ENCODE assay signal across 8 cellular contexts in genomic region chr10:61896854-61897661, GRCh38. TPM values are rescaled to one million over a fixed set of nuclear protein-coding genes. Genes with fewer than 3 reads are reported as not detected.
DNase-seq lines count a peak whose midpoint lies in the region; ATAC-seq, FAIRE-seq and TF ChIP-seq lines count a peak whose summit lies in the region.

No MANE protein-coding gene starts in this region.

- peak overlapping the region; percentile 91 for H3K27ac Mint-ChIP-seq in T-helper 17 cell

- H4K20me1 ChIP-seq in mammary epithelial cell (ENCODE audit: insufficient read depth, low read length), result no peaks in the 10 kb centered on the region

- no peak for FAIRE-seq in small intestine (lab: Jason Lieb, UNC)

- H3K9ac ChIP-seq in mammary epithelial cell (ENCODE audit: insufficient read depth, low read length), result peak overlapping the region; percentile 11

- H3K27ac ChIP-seq in mammary epithelial cell (ENCODE audit: insufficient read depth, low read depth, low read length), result peak overlapping the region; percentile 30
- H3K27ac ChIP-seq in small intestine (ENCODE audit: low read depth in 1 of 2, low read length in 1 of 2), result peak overlapping the region in 1 of 2 donors; percentile 55

- H3K4me3 Mint-ChIP-seq in T-helper 17 cell, result peak overlapping the region; percentile 86

- dilution Hi-C loops in mammary epithelial cell (cut with HindIII; ENCODE audit: low sequenced_read_pairs), result no loop called here

- H3K79me2 ChIP-seq in mammary epithelial cell (ENCODE audit: insufficient read depth, low read length), result peaks cover 3% of the 10 kb centered on the region

- CTCF ChIA-PET in mammary epithelial cell (lab: Charles Lee; ENCODE audit: low non-redundant PET), result interaction anchor here (0.6 to 0.9 kb wide), 8 partner anchors 8 to 1039 kb away, joined by 3 to 11 read pairs (median 6); no protein-coding TSS in a partner anchor

- ATAC-seq in GM21576 (IDR thresholded peaks at IDR 0.05; ENCODE audit: unreplicated experiment), result peak; percentile 57
- ATAC-seq in T-helper 17 cell, result peak; percentile 70

- H3K27me3 ChIP-seq in GM06990 (replicated peaks; ENCODE audit: control insufficient read depth, insufficient read depth, low read length) (no peaks in the 10 kb centered on the region), mammary epithelial cell (ENCODE audit: insufficient read depth, low read length) (no peaks in the 10 kb centered on the region), small intestine (ENCODE audit: control insufficient read depth in 2 of 2, insufficient read depth in 2 of 2, low read length in 2 of 2) (no peaks in the 10 kb centered on the region)

- H2AFZ ChIP-seq in mammary epithelial cell (ENCODE audit: low read depth, low read length), result peak overlapping the region; percentile 89

- BruUV-seq in mammary epithelial cell (replicated peaks; lab: Mats Ljungman, UMichigan), result no TSS peak

- in situ Hi-C loops in mammary epithelial cell (cut with MboI; ENCODE audit: low sequenced_read_pairs in 2 of 2), result no loop called here

- peaks cover 27% of the 10 kb centered on the region for H3K4me1 Mint-ChIP-seq in T-helper 17 cell

- no peaks in the 10 kb centered on the region for H3K36me3 Mint-ChIP-seq in T-helper 17 cell (ENCODE audit: low read depth)

- TF ChIP-seq CTCF in GM06990 (IDR thresholded peaks at IDR 0.05; ENCODE audit: insufficient read depth, low read length, poor library complexity, severe bottlenecking) (peak; percentile 80), mammary epithelial cell (conservative IDR thresholded peaks at IDR 0.05 in 1 of 2, IDR thresholded peaks at IDR 0.05 in 1 of 2; ENCODE audit: extremely low read depth in 1 of 2, insufficient read depth in 1 of 2, low read depth in 1 of 2, low read length in 2 of 2) (peak; percentile 71 to 75)

- intact Hi-C loops in mammary epithelial cell (cut with micrococcal nuclease), result loop anchor here (1.0 kb wide), 2 partner anchors 141 to 146 kb away; no protein-coding TSS in a partner anchor

- H3K4me1 ChIP-seq in mammary epithelial cell (ENCODE audit: insufficient read depth, low read length) (peaks cover 34% of the 10 kb centered on the region), small intestine (ENCODE audit: control insufficient read depth in 2 of 2, insufficient read depth in 1 of 2, low read depth in 1 of 2, low read length in 1 of 2) (peaks cover 0 to 4% of the 10 kb centered on the region in 2 donors)

- H3K4me3 ChIP-seq in GM06990 (replicated peaks; ENCODE audit: low read depth, low read length), result no peak overlapping the region
- H3K4me3 ChIP-seq in mammary epithelial cell (replicated peaks in 1 of 3; ENCODE audit: insufficient read depth in 1 of 3, low read depth in 2 of 3, low read length in 3 of 3), result peak overlapping the region in 1 of 3 experiments; percentile 15
- peak overlapping the region in 1 of 2 donors; percentile 31 for H3K4me3 ChIP-seq in small intestine (ENCODE audit: low read depth in 1 of 2, low read length in 2 of 2)

- no peaks in the 10 kb centered on the region for H3K27me3 Mint-ChIP-seq in T-helper 17 cell

- peak overlapping the region; percentile 48 for H3K4me2 ChIP-seq in mammary epithelial cell (ENCODE audit: insufficient read depth, low read depth, low read length)

- peak; percentile 77 for DNase-seq in GM06990 (ENCODE audit: extremely low read depth, insufficient read length)
- peak; percentile 77 for DNase-seq in HuH-7 (ENCODE audit: low spot score)
- peak in 2 of 3 donors; percentile 12 to 37 for DNase-seq in T-helper 17 cell
- no peak for DNase-seq in mammary epithelial cell
- peak; percentile 77 for DNase-seq in inferior parietal cortex (ENCODE audit: extremely low spot score)
- peak; percentile 75 for DNase-seq in small intestine
- DNase-seq in dedifferentiated amniotic fluid mesenchymal stem cell (ENCODE audit: extremely low spot score), result no peak

- 27% methylated on average over 20 of the region's 32 CpGs for WGBS in mammary epithelial cell (ENCODE audit: low coverage, missing lambda C conversion rate)
- 27 to 31% (median 27%) methylated on average over 32 of the region's 32 CpGs for WGBS in small intestine, 3 donors

- H3K9me3 ChIP-seq in T-helper 17 cell (ENCODE audit: control insufficient read depth, low read length, poor library complexity, severe bottlenecking), result no peaks in the 10 kb centered on the region
- no peaks in the 10 kb centered on the region for H3K9me3 ChIP-seq in mammary epithelial cell (replicated peaks; ENCODE audit: insufficient read depth, low read length)
- no peaks in the 10 kb centered on the region for H3K9me3 ChIP-seq in small intestine (ENCODE audit: control insufficient read depth, low read depth)

- H3K36me3 ChIP-seq in GM06990 (ENCODE audit: control insufficient read depth, insufficient read depth, low read length) (no peaks in the 10 kb centered on the region), mammary epithelial cell (ENCODE audit: insufficient read depth, low read length) (no peaks in the 10 kb centered on the region), small intestine (ENCODE audit: control insufficient read depth in 2 of 2, insufficient read depth in 2 of 2, low read length in 2 of 2) (no peaks in the 10 kb centered on the region)

RNA-seq across cellular contexts. Expression of gene ARID5B, which starts 4.4 kb away (rescaled TPM):
- 10 to 100 TPM; 58.2 to 67.6 TPM for total RNA-seq in T-helper 17 cell
- total RNA-seq in mammary epithelial cell, result 10 to 100 TPM; 13.8 to 33.5 TPM
- polyA plus RNA-seq in mammary epithelial cell, result 4.0 TPM
- 19.7 TPM for polyA minus RNA-seq in mammary epithelial cell
- 10 to 100 TPM in 1 of 3 donors, 1 to 10 TPM in 2; 1.1 to 12.1 (median 1.4) TPM for polyA plus RNA-seq in small intestine

Comparison
In these comparisons a context has a peak if more than half of its experiments do, and no peak if none do; other contexts are left out.
1. DNase-seq: peak in GM06990 (single experiment), HuH-7 (single experiment), T-helper 17 cell (2 of 3), inferior parietal cortex (single experiment) and small intestine (single experiment); none in mammary epithelial cell (single experiment) and dedifferentiated amniotic fluid mesenchymal stem cell (single experiment).